Comparison of ENCODE assay signal across 18 cellular contexts in the genomic region with DNA sequence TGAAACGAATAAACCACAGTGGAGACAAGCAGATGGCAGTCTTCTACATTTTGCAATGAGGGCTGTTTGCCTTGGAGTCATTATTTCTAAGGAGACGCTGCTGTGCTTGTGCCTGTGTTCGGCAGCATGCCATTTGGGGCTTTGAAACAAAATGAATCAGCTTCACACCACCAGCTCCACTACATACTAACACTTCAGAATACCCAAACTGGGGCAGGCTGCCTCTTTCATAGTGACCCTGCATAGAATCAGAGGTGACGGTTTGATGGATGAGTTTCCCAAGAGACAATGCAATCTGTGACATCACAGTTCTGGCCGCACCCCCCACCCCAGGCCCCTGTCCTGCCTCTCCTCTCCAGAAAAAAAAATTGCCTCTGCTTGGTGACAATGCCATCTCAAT. TPM values are rescaled to one million over a fixed set of nuclear protein-coding genes. Genes with fewer than 3 reads are reported as not detected.
DNase-seq lines count a peak whose midpoint lies in the region; ATAC-seq and TF ChIP-seq lines count a peak whose summit lies in the region.
"Had no signal": no experiment of that assay in that cellular context is flagged by ENCODE, and none has a peak within 500 bp of the region (broad histone marks: within the 10 kb centered on the region; RNA-seq: fewer than 3 reads in every experiment).

No MANE protein-coding gene starts in this region.

- 27 to 44% (median 30%) methylated on average over 5 of the region's 5 CpGs for WGBS in psoas muscle, 3 donors

- H3K4me3 Mint-ChIP-seq in activated CD4-positive, alpha-beta memory T cell treated with anti-CD3 and anti-CD28 coated beads, Interleukin-2, amount 10 ng/mL, durations not matched to agents 7 days and 5 days, result no peak overlapping the region
- H3K4me3 Mint-ChIP-seq: activated naive CD8-positive, alpha-beta T cell treated with anti-CD3 and anti-CD28 coated beads, Interleukin-2, amount 10 ng/mL, durations not matched to agents 7 days and 5 days had no signal

- POLR2A ChIA-PET in activated CD4-positive, alpha-beta memory T cell treated with anti-CD3 and anti-CD28 coated beads, Interleukin-2, amount 10 ng/mL, durations not matched to agents 7 days and 5 days (lab: Charles Lee), result no interaction called here

- CTCF ChIA-PET in activated CD4-positive, alpha-beta memory T cell treated with anti-CD3 and anti-CD28 coated beads, Interleukin-2, amount 10 ng/mL, durations not matched to agents 7 days and 5 days (lab: Charles Lee), result no interaction called here

- no peaks in the 10 kb centered on the region for H3K4me1 ChIP-seq in psoas muscle
- H3K4me1 ChIP-seq: A549, esophagus muscularis mucosa, prostate gland, tibial nerve had no signal

- H3K4me3 ChIP-seq in fibroblast of mammary gland (ENCODE audit: control insufficient read depth, low read depth, low read length), result no peak overlapping the region
- H3K4me3 ChIP-seq in psoas muscle, result no peak overlapping the region
- H3K4me3 ChIP-seq: A549, esophagus muscularis mucosa, prostate gland, tibial nerve had no signal

- TF ChIP-seq CTCF in fibroblast of mammary gland (conservative IDR thresholded peaks at IDR 0.05; ENCODE audit: control insufficient read depth, insufficient read depth, low read depth, low read length) (no peak), psoas muscle (IDR thresholded peaks at IDR 0.05) (no peak)

- no peaks in the 10 kb centered on the region for H3K36me3 ChIP-seq in psoas muscle (ENCODE audit: insufficient read depth in 1 of 2, low read depth in 1 of 2)
- H3K36me3 ChIP-seq: esophagus muscularis mucosa, prostate gland, tibial nerve had no signal

- H3K4me1 Mint-ChIP-seq in activated CD4-positive, alpha-beta memory T cell treated with anti-CD3 and anti-CD28 coated beads, Interleukin-2, amount 10 ng/mL, durations not matched to agents 7 days and 5 days, result no peaks in the 10 kb centered on the region
- H3K4me1 Mint-ChIP-seq: activated naive CD8-positive, alpha-beta T cell treated with anti-CD3 and anti-CD28 coated beads, Interleukin-2, amount 10 ng/mL, durations not matched to agents 7 days and 5 days had no signal

- H3K9me3 ChIP-seq in psoas muscle, result no peaks in the 10 kb centered on the region
- H3K9me3 ChIP-seq: A549, esophagus muscularis mucosa, prostate gland, tibial nerve had no signal

- no peaks in the 10 kb centered on the region for H3K9me3 Mint-ChIP-seq in activated CD4-positive, alpha-beta memory T cell treated with anti-CD3 and anti-CD28 coated beads, Interleukin-2, amount 10 ng/mL, durations not matched to agents 7 days and 5 days
- H3K9me3 Mint-ChIP-seq: activated naive CD8-positive, alpha-beta T cell treated with anti-CD3 and anti-CD28 coated beads, Interleukin-2, amount 10 ng/mL, durations not matched to agents 7 days and 5 days had no signal

- no peak overlapping the region for H3K27ac Mint-ChIP-seq in activated CD4-positive, alpha-beta memory T cell treated with anti-CD3 and anti-CD28 coated beads, Interleukin-2, amount 10 ng/mL, durations not matched to agents 7 days and 5 days
- H3K27ac Mint-ChIP-seq: activated naive CD8-positive, alpha-beta T cell treated with anti-CD3 and anti-CD28 coated beads, Interleukin-2, amount 10 ng/mL, durations not matched to agents 7 days and 5 days had no signal

- H3K27me3 ChIP-seq in psoas muscle (ENCODE audit: insufficient read depth in 3 of 3, low read length in 2 of 3), result no peaks in the 10 kb centered on the region

- H3K27me3 Mint-ChIP-seq in activated CD4-positive, alpha-beta memory T cell treated with anti-CD3 and anti-CD28 coated beads, Interleukin-2, amount 10 ng/mL, durations not matched to agents 7 days and 5 days, result no peaks in the 10 kb centered on the region
- H3K27me3 Mint-ChIP-seq: activated naive CD8-positive, alpha-beta T cell treated with anti-CD3 and anti-CD28 coated beads, Interleukin-2, amount 10 ng/mL, durations not matched to agents 7 days and 5 days had no signal

- intact Hi-C loops in psoas muscle (cut with DNase I), result no loop called here

- DNase-seq in NCI-H2107 treated with DMSO at 0.1 percent for 48 hours (lab: John Stamatoyannopoulos, UW; ENCODE audit: unreplicated experiment), result peak; percentile 35
- DNase-seq in NCI-H2107 (lab: John Stamatoyannopoulos, UW), result no peak
- peak; percentile 27 for DNase-seq in NCI-H2029 (lab: John Stamatoyannopoulos, UW)
- DNase-seq in fibroblast of mammary gland (ENCODE audit: low read depth), result peak; percentile 16
- peak; percentile 14 to 47 for DNase-seq in psoas muscle
- no peak for DNase-seq in SKM-1 treated with dmso at 0.1 percent for 144 hours (lab: John Stamatoyannopoulos, UW; ENCODE audit: unreplicated experiment)
- DNase-seq in activated CD4-positive, alpha-beta memory T cell treated with anti-CD3 and anti-CD28 coated beads, Interleukin-2, amount 10 ng/mL, durations not matched to agents 7 days and 5 days, result no peak
- DNase-seq: activated naive CD8-positive, alpha-beta T cell treated with anti-CD3 and anti-CD28 coated beads, Interleukin-2, amount 10 ng/mL, durations not matched to agents 7 days and 5 days; activated T-cell treated with anti-CD3 and anti-CD28 coated beads for 4 hours; NCI-H1930; PC-3; stimulated activated CD4-positive, alpha-beta T cell treated with anti-CD3 and anti-CD28 coated beads, Interleukin-2, amount 100 ng/mL, for 24 hours; T-helper 1 cell had no signal

- no peak for ATAC-seq in psoas muscle
- no peak for ATAC-seq in HG02884 (IDR thresholded peaks at IDR 0.05; ENCODE audit: unreplicated experiment)
- ATAC-seq: A549, PC-3 had no signal

- H3K36me3 Mint-ChIP-seq in activated CD4-positive, alpha-beta memory T cell treated with anti-CD3 and anti-CD28 coated beads, Interleukin-2, amount 10 ng/mL, durations not matched to agents 7 days and 5 days (ENCODE audit: low read depth), result no peaks in the 10 kb centered on the region
- H3K36me3 Mint-ChIP-seq: activated naive CD8-positive, alpha-beta T cell treated with anti-CD3 and anti-CD28 coated beads, Interleukin-2, amount 10 ng/mL, durations not matched to agents 7 days and 5 days had no signal

- H3K27ac ChIP-seq in psoas muscle, result no peak overlapping the region
- H3K27ac ChIP-seq: A549, esophagus muscularis mucosa, prostate gland, tibial nerve had no signal

RNA-seq across cellular contexts. Expression of a gene that starts 57.1 kb away (rescaled TPM):
- total RNA-seq in psoas muscle, result 1 to 10 TPM in 3 of 4 donors, under 1 TPM in 1; 0.90 to 1.6 (median 1.4) TPM
- polyA plus RNA-seq in psoas muscle, result under 1 TPM; 0.28 to 0.61 (median 0.39) TPM
- under 1 TPM in 1 of 2 experiments, not detected in 1; 0.08 TPM for total RNA-seq in activated CD4-positive, alpha-beta memory T cell treated with anti-CD3 and anti-CD28 coated beads, Interleukin-2, amount 10 ng/mL, durations not matched to agents 7 days and 5 days

Comparison
In these comparisons a context has a peak if more than half of its experiments do, and no peak if none do; other contexts are left out.
1. DNase-seq: peak in NCI-H2107 treated with DMSO at 0.1 percent for 48 hours (single experiment), NCI-H2029 (single experiment), fibroblast of mammary gland (single experiment) and psoas muscle (2 of 2); none in NCI-H2107 (single experiment), SKM-1 treated with dmso at 0.1 percent for 144 hours (single experiment) and activated CD4-positive, alpha-beta memory T cell treated with anti-CD3 and anti-CD28 coated beads, Interleukin-2, amount 10 ng/mL, durations not matched to agents 7 days and 5 days (single experiment).